In genomic region chr22:50243704-50244419, GRCh38 we compare ENCODE assay signal across 8 cellular contexts. TPM values are rescaled to one million over a fixed set of nuclear protein-coding genes. Genes with fewer than 3 reads are reported as not detected.
DNase-seq lines count a peak whose midpoint lies in the region; ATAC-seq lines count a peak whose summit lies in the region.

No MANE protein-coding gene starts in this region.

- peak overlapping the region; percentile 71 for H3K4me3 ChIP-seq in Karpas-422 (ENCODE audit: low read length)
- H3K4me3 ChIP-seq in muscle layer of duodenum (ENCODE audit: low read depth in 1 of 2, low read length in 2 of 2), result peak overlapping the region; percentile 88 to 98

- no peak overlapping the region for H2AFZ ChIP-seq in Karpas-422 (ENCODE audit: low read length)

- H3K4me1 ChIP-seq in Karpas-422 (ENCODE audit: low read length) (peaks cover 63% of the 10 kb centered on the region), muscle layer of duodenum (ENCODE audit: control insufficient read depth in 1 of 2, insufficient read depth in 2 of 2, low read length in 2 of 2) (peaks cover 8 to 40% of the 10 kb centered on the region in 2 donors)

- H3K9me3 ChIP-seq in Karpas-422 (ENCODE audit: low read length), result no peaks in the 10 kb centered on the region
- no peaks in the 10 kb centered on the region for H3K9me3 ChIP-seq in muscle layer of duodenum (ENCODE audit: control insufficient read depth in 1 of 2, low read length in 2 of 2)

- DNase-seq in Caki2 (ENCODE audit: low read depth) (peak; percentile 21), Karpas-422 (no peak), NCI-H1092 treated with DMSO at 0.1 percent for 48 hours (lab: John Stamatoyannopoulos, UW) (no peak), ecto neural progenitor cell (ENCODE audit: low spot score) (no peak)
- DNase-seq in central memory CD8-positive, alpha-beta T cell (ENCODE audit: low spot score in 2 of 2), result no peak

- peak; percentile 57 for ATAC-seq in central memory CD8-positive, alpha-beta T cell (replicated peaks; ENCODE audit: extremely low read depth, poor library complexity, severe bottlenecking)
- no peak for ATAC-seq in GM19035 (IDR thresholded peaks at IDR 0.05; ENCODE audit: unreplicated experiment)
- no peak for ATAC-seq in GM18868 (IDR thresholded peaks at IDR 0.05; ENCODE audit: unreplicated experiment)

- peak overlapping the region; percentile 97 for H3K27ac Mint-ChIP-seq in central memory CD8-positive, alpha-beta T cell (ENCODE audit: low read depth)

- peaks cover 69% of the 10 kb centered on the region for H3K79me2 ChIP-seq in Karpas-422 (ENCODE audit: low read length)

- peak overlapping the region; percentile 72 for H3K9ac ChIP-seq in Karpas-422 (ENCODE audit: low read length)

- H3K4me1 Mint-ChIP-seq in central memory CD8-positive, alpha-beta T cell, result peaks cover 36% of the 10 kb centered on the region

- H3K36me3 Mint-ChIP-seq in central memory CD8-positive, alpha-beta T cell (ENCODE audit: insufficient read depth), result peaks cover 29% of the 10 kb centered on the region

- in situ Hi-C loops in Caki2 (cut with HindIII; ENCODE audit: low pct_unique_long_range_greater_than_20kb, low sequenced_read_pairs), result no loop called here

- H3K27me3 ChIP-seq in Karpas-422 (ENCODE audit: low read length) (no peaks in the 10 kb centered on the region), muscle layer of duodenum (ENCODE audit: low read depth, low read length) (no peaks in the 10 kb centered on the region)

- H3K9me2 ChIP-seq in Karpas-422 (replicated peaks; ENCODE audit: insufficient read depth, low read length), result no peaks in the 10 kb centered on the region

- H3K4me3 Mint-ChIP-seq in central memory CD8-positive, alpha-beta T cell, result peak overlapping the region; percentile 88

- no peaks in the 10 kb centered on the region for H3K27me3 Mint-ChIP-seq in central memory CD8-positive, alpha-beta T cell

- peak overlapping the region; percentile 70 for H3K27ac ChIP-seq in Karpas-422 (ENCODE audit: low read length)
- H3K27ac ChIP-seq in muscle layer of duodenum (ENCODE audit: low read length), result peak overlapping the region; percentile 89

- H3K4me2 ChIP-seq in Karpas-422 (ENCODE audit: low read depth, low read length, poor library complexity, severe bottlenecking), result peak overlapping the region; percentile 92

- no peaks in the 10 kb centered on the region for H3K9me3 Mint-ChIP-seq in central memory CD8-positive, alpha-beta T cell

- peaks cover 30% of the 10 kb centered on the region; the same call in 1 of the 2 replicates for H4K20me1 ChIP-seq in Karpas-422 (ENCODE audit: insufficient read depth, low read depth, low read length)

- peaks cover 16% of the 10 kb centered on the region; the same call in 1 of the 2 replicates for H3K36me3 ChIP-seq in Karpas-422 (ENCODE audit: insufficient read depth, low read length)
- peaks cover 8 to 32% of the 10 kb centered on the region in 2 donors for H3K36me3 ChIP-seq in muscle layer of duodenum (ENCODE audit: control insufficient read depth in 1 of 2, insufficient read depth in 2 of 2, low read length in 2 of 2)

RNA-seq across cellular contexts. Expression of gene TUBGCP6, which starts 1.0 kb away (rescaled TPM):
- 18.0 and 34.5 TPM in 2 replicates for total RNA-seq in Caki2 (2014; rRNA removed; shearing (Covaris generic); ENCODE audit: low replicate concordance)
- 16.9 and 32.5 TPM in 2 replicates for total RNA-seq in Karpas-422 (2014; rRNA removed; shearing (Covaris generic); ENCODE audit: low replicate concordance)

RNA-seq across cellular contexts. Expression of gene HDAC10, which starts 7.2 kb away (rescaled TPM):
- 18.9 and 34.0 TPM in 2 replicates for total RNA-seq in Caki2 (2014; rRNA removed; shearing (Covaris generic); ENCODE audit: low replicate concordance)
- 42.3 and 89.8 TPM in 2 replicates for total RNA-seq in Karpas-422 (2014; rRNA removed; shearing (Covaris generic); ENCODE audit: low replicate concordance)

RNA-seq across cellular contexts. Expression of gene MAPK12, which starts 17.6 kb away (rescaled TPM):
- total RNA-seq in Caki2 (2014; rRNA removed; shearing (Covaris generic); ENCODE audit: low replicate concordance), result 142 and 149 TPM in 2 replicates
- total RNA-seq in Karpas-422 (2014; rRNA removed; shearing (Covaris generic); ENCODE audit: low replicate concordance), result 45.4 and 110 TPM in 2 replicates

RNA-seq across cellular contexts. Expression of gene MAPK11, which starts 26.3 kb away (rescaled TPM):
- 24.5 and 48.8 TPM in 2 replicates for total RNA-seq in Caki2 (2014; rRNA removed; shearing (Covaris generic); ENCODE audit: low replicate concordance)
- 6.4 and 15.8 TPM in 2 replicates for total RNA-seq in Karpas-422 (2014; rRNA removed; shearing (Covaris generic); ENCODE audit: low replicate concordance)

RNA-seq across cellular contexts. Expression of gene SELENOO, which starts 43.1 kb away (rescaled TPM):
- total RNA-seq in Caki2 (2014; rRNA removed; shearing (Covaris generic); ENCODE audit: low replicate concordance), result 54.0 and 61.6 TPM in 2 replicates
- 20.0 and 64.1 TPM in 2 replicates for total RNA-seq in Karpas-422 (2014; rRNA removed; shearing (Covaris generic); ENCODE audit: low replicate concordance)
